ENCODE assay signal across 1 cellular context in genomic region chr4:125303821-125304220, GRCh38.
TF ChIP-seq lines count a peak whose summit lies in the region.

No MANE protein-coding gene starts in this region.

TF ChIP-seq in IMR-90, 13 proteins besides CTCF, POLR2A, EP300 and RAD21:
- TF ChIP-seq USF2 (IDR thresholded peaks at IDR 0.05; ENCODE audit: low read depth, low read length) (no peak), BHLHE40 (IDR thresholded peaks at IDR 0.05; ENCODE audit: low read depth, low read length) (no peak), NFE2L2 (IDR thresholded peaks at IDR 0.05; ENCODE audit: low read depth, low read length) (no peak), MAFK (IDR thresholded peaks at IDR 0.05; ENCODE audit: low read depth, low read length) (no peak), FOS (IDR thresholded peaks at IDR 0.05; ENCODE audit: low read depth, low read length) (no peak), CHD1 (IDR thresholded peaks at IDR 0.05; ENCODE audit: low read depth, low read length) (no peak), SMC3 (IDR thresholded peaks at IDR 0.05; ENCODE audit: low read depth, low read length) (no peak), RFX5 (IDR thresholded peaks at IDR 0.05; ENCODE audit: low read depth, low read length) (no peak), MAZ (IDR thresholded peaks at IDR 0.05; ENCODE audit: borderline replicate concordance, low read depth, low read length) (no peak), CEBPB (IDR thresholded peaks at IDR 0.05; ENCODE audit: low read depth, low read length) (no peak), RCOR1 (IDR thresholded peaks at IDR 0.05; ENCODE audit: insufficient replicate concordance, low read length) (no peak), ELK1 (IDR thresholded peaks at IDR 0.05; ENCODE audit: borderline replicate concordance, low read depth, low read length) (no peak), MXI1 (IDR thresholded peaks at IDR 0.05; ENCODE audit: borderline replicate concordance, low read depth, low read length) (no peak)
